ENCODE assay signal across 6 cellular contexts in genomic region chr5:133760532-133760931, GRCh38.
"Had no signal": no experiment of that assay in that cellular context is flagged by ENCODE, and none has a peak within 500 bp of the region (broad histone marks: within the 10 kb centered on the region; RNA-seq: fewer than 3 reads in every experiment).

No MANE protein-coding gene starts in this region.

- H3K9me3 Mint-ChIP-seq: GM23338, H9, IgD-negative memory B cell had no signal

- H2AFZ ChIP-seq: GM23338 had no signal

- DNase-seq: H9, HCEC 1CT had no signal

- H3K27ac Mint-ChIP-seq: GM23338, H9 had no signal

- H3K4me1 Mint-ChIP-seq: GM23338, IgD-negative memory B cell had no signal

- ATAC-seq: GM23338, HepG2 had no signal

- H3K27ac ChIP-seq: HL-60 had no signal

- H3K4me3 ChIP-seq: GM23338 had no signal

- H3K4me3 Mint-ChIP-seq: GM23338, H9, IgD-negative memory B cell had no signal

- H3K4me2 ChIP-seq: GM23338 had no signal
